In the genomic region with DNA sequence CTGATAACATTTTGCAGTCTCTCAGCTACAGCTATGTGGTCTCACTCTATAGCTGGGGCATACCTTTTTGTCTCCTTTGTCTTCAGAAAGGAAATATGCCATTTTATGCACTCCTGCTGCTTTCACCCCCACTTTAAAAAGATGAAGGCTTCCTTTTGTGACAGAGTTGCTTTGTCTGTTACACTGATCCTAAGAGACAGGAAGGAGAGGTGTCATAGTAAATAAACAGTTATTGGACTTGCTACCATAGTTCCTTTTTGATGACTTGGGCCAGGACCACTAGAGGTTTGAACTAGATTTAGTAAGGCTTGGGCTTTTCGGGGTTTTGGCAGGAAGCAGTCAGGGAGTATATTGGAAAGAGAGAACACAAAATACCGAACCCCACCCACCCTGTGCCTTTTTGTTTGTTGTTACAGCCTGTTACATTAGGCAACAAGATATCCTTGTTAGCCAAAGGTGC, we compare ENCODE assay signal across 15 cellular contexts. TPM values are rescaled to one million over a fixed set of nuclear protein-coding genes. Genes with fewer than 3 reads are reported as not detected.
DNase-seq lines count a peak whose midpoint lies in the region; ATAC-seq, FAIRE-seq and TF ChIP-seq lines count a peak whose summit lies in the region.
"Had no signal": no experiment of that assay in that cellular context is flagged by ENCODE, and none has a peak within 500 bp of the region (broad histone marks: within the 10 kb centered on the region; RNA-seq: fewer than 3 reads in every experiment).

No MANE protein-coding gene starts in this region.

- no peak for TF ChIP-seq EP300 in K562 (IDR thresholded peaks at IDR 0.05; ENCODE audit: low read length)

- H3K9me2 ChIP-seq in Loucy (replicated peaks; ENCODE audit: low read depth, low read length): no peaks in the 10 kb centered on the region
- H3K9me2 ChIP-seq: SK-N-SH had no signal

- H3K27ac ChIP-seq in CD8-positive, alpha-beta memory T cell (ENCODE audit: low read depth, low read length): no peak overlapping the region
- no peak overlapping the region for H3K27ac ChIP-seq in K562 (ENCODE audit: extremely low read depth, low read depth, low read length)
- H3K27ac ChIP-seq in neural progenitor cell: no peak overlapping the region

- FAIRE-seq in K562 (lab: Jason Lieb, UNC): peak; percentile 19

- H3K27me3 Mint-ChIP-seq in CD8-positive, alpha-beta memory T cell: peaks cover 0 to 1% of the 10 kb centered on the region in 2 donors
- no peaks in the 10 kb centered on the region for H3K27me3 Mint-ChIP-seq in neural progenitor cell (ENCODE audit: insufficient read depth, low read depth)

- CTCF ChIA-PET in CD8-positive, alpha-beta memory T cell (lab: Charles Lee): interaction anchor here (0.8 kb wide), 1 partner anchor 60 kb away, joined by 3 read pairs; no protein-coding TSS in a partner anchor
- CTCF ChIA-PET in K562 (lab: Yijun Ruan, JAX; ENCODE audit: low intra/inter-chr PET ratio): no interaction called here

- H3K27ac Mint-ChIP-seq in CD8-positive, alpha-beta memory T cell: peak overlapping the region in 7 of 8 donors; percentile 72 to 98 (median 86)
- H3K27ac Mint-ChIP-seq in neural progenitor cell: no peak overlapping the region

- TF ChIP-seq POLR2A in K562 (conservative IDR thresholded peaks at IDR 0.05): no peak

- WGBS in K562 (ENCODE audit: insufficient coverage, low coverage, missing lambda C conversion rate): 85% methylated on average over 2 of the region's 2 CpGs

- H3K9ac ChIP-seq in Loucy (ENCODE audit: low read depth, low read length, poor library complexity, severe bottlenecking) (no peak overlapping the region), K562 (ENCODE audit: insufficient read depth in 1 of 2, low read depth in 2 of 2, low read length in 2 of 2) (no peak overlapping the region), neural progenitor cell (no peak overlapping the region)
- H3K9ac ChIP-seq: SK-N-SH had no signal

- TF ChIP-seq CTCF in Loucy (conservative IDR thresholded peaks at IDR 0.05; ENCODE audit: low read length) (no peak), K562 (IDR thresholded peaks at IDR 0.05 in 2 of 3, conservative IDR thresholded peaks at IDR 0.05 in 1 of 3; ENCODE audit: insufficient read depth in 2 of 3, low read depth in 1 of 3, low read length in 3 of 3) (no peak), neural progenitor cell (IDR thresholded peaks at IDR 0.05) (no peak)

- intact Hi-C loops in K562 (cut with micrococcal nuclease): no loop called here

- peaks cover 34 to 46% (median 41%) of the 10 kb centered on the region in 3 donors for H3K4me1 Mint-ChIP-seq in CD8-positive, alpha-beta memory T cell
- peaks cover 36% of the 10 kb centered on the region for H3K4me1 Mint-ChIP-seq in neural progenitor cell

- H2AFZ ChIP-seq in Loucy (ENCODE audit: low read length): peak overlapping the region; percentile 64; the same call in 1 of the 2 replicates
- peak overlapping the region; percentile 69 for H2AFZ ChIP-seq in K562 (ENCODE audit: low read depth, low read length)
- H2AFZ ChIP-seq in neural progenitor cell (replicated peaks): peak overlapping the region; percentile 47

- H3K36me3 Mint-ChIP-seq in CD8-positive, alpha-beta memory T cell: peaks cover 0 to 11% (median 0%) of the 10 kb centered on the region in 3 donors
- H3K36me3 Mint-ChIP-seq in neural progenitor cell: no peaks in the 10 kb centered on the region

- H3K9me1 ChIP-seq in K562 (ENCODE audit: control insufficient read depth, insufficient read depth, low read length): no peaks in the 10 kb centered on the region

- no peaks in the 10 kb centered on the region for H3F3A ChIP-seq in Loucy (ENCODE audit: low read depth)
- peaks cover 10% of the 10 kb centered on the region for H3F3A ChIP-seq in neural progenitor cell (ENCODE audit: low read depth)

- peak overlapping the region; percentile 16 for H3K4me2 ChIP-seq in Loucy (ENCODE audit: low read depth, low read length, poor library complexity, severe bottlenecking)
- no peak overlapping the region for H3K4me2 ChIP-seq in K562 (ENCODE audit: insufficient read depth, low read length)
- no peak overlapping the region for H3K4me2 ChIP-seq in neural progenitor cell
- H3K4me2 ChIP-seq: SK-N-SH had no signal

- TF ChIP-seq RAD21 in K562 (CRISPR knock-in tag; conservative IDR thresholded peaks at IDR 0.05 in 1 of 2, IDR thresholded peaks at IDR 0.05 in 1 of 2): no peak

- in situ Hi-C loops in K562 (cut with MboI): loop anchor here (25.0 kb wide), 1 partner anchor 965 kb away; no protein-coding TSS in a partner anchor

- H3K4me3 ChIP-seq in CD8-positive, alpha-beta memory T cell (ENCODE audit: low read length): no peak overlapping the region
- H3K4me3 ChIP-seq in Loucy (ENCODE audit: low read length, poor library complexity, severe bottlenecking): no peak overlapping the region
- no peak overlapping the region for H3K4me3 ChIP-seq in K562
- no peak overlapping the region for H3K4me3 ChIP-seq in neural progenitor cell

- H3K9me3 ChIP-seq in CD8-positive, alpha-beta memory T cell (ENCODE audit: low read length): no peaks in the 10 kb centered on the region
- H3K9me3 ChIP-seq in Loucy (ENCODE audit: insufficient read depth, low read depth, low read length): no peaks in the 10 kb centered on the region
- H3K9me3 ChIP-seq in K562 (replicated peaks; ENCODE audit: control insufficient read depth, insufficient read depth, low read depth, low read length): no peaks in the 10 kb centered on the region
- no peaks in the 10 kb centered on the region for H3K9me3 ChIP-seq in neural progenitor cell (ENCODE audit: low read depth)
- H3K9me3 ChIP-seq: SK-N-SH had no signal

- H3K79me2 ChIP-seq in Loucy (ENCODE audit: insufficient read depth, low read length): peaks cover 28% of the 10 kb centered on the region
- H3K79me2 ChIP-seq in K562 (ENCODE audit: control insufficient read depth, insufficient read depth, low read length): peaks cover 28% of the 10 kb centered on the region
- peaks cover 27% of the 10 kb centered on the region for H3K79me2 ChIP-seq in neural progenitor cell (ENCODE audit: low read depth)

- POLR2A ChIA-PET in CD8-positive, alpha-beta memory T cell (lab: Charles Lee): no interaction called here
- POLR2A ChIA-PET in K562 (lab: Yijun Ruan, JAX): interaction anchor here (0.6 to 1.6 kb wide), 3 partner anchors 9 to 1072 kb away, joined by 3 to 4 read pairs (median 3); no protein-coding TSS in a partner anchor

- no TSS peak for BruUV-seq in K562 (replicated peaks; lab: Mats Ljungman, UMichigan)

- DNase-seq in CD8-positive, alpha-beta memory T cell: peak in 1 of 5 donors; percentile 39
- DNase-seq in K562 (ENCODE audit: extremely low read depth in 1 of 4, low spot score in 3 of 4) (no peak), neural progenitor cell (ENCODE audit: low spot score) (no peak), nucleus accumbens (lab: John Stamatoyannopoulos, UW) (no peak), NCI-H2171 treated with DMSO at 0.1 percent for 48 hours (lab: John Stamatoyannopoulos, UW) (no peak), DMS53 (lab: John Stamatoyannopoulos, UW) (no peak)
- DNase-seq: activated CD4-positive, alpha-beta T cell treated with anti-CD3 and anti-CD28 coated beads for 4 hours; cortex of kidney; GF-D8; HCEC 1CT; NCI-H2107; SK-N-SH had no signal

- peaks cover 24% of the 10 kb centered on the region for H4K20me1 ChIP-seq in Loucy (ENCODE audit: insufficient read depth, low read length, poor library complexity, severe bottlenecking)
- no peaks in the 10 kb centered on the region for H4K20me1 ChIP-seq in K562 (replicated peaks; ENCODE audit: control insufficient read depth, insufficient read depth, low read length)
- H4K20me1 ChIP-seq in neural progenitor cell (ENCODE audit: low read depth): peaks cover 25% of the 10 kb centered on the region

- peaks cover 37% of the 10 kb centered on the region for H3K4me1 ChIP-seq in CD8-positive, alpha-beta memory T cell (ENCODE audit: insufficient read depth, low read length)
- H3K4me1 ChIP-seq in Loucy (ENCODE audit: insufficient read depth, low read length, poor library complexity, severe bottlenecking) (peaks cover 30% of the 10 kb centered on the region), K562 (replicated peaks in 1 of 2; ENCODE audit: control insufficient read depth in 2 of 2, insufficient read depth in 2 of 2, low read length in 2 of 2) (peaks cover 11 to 14% of the 10 kb centered on the region in 2 experiments; a peak in 4 of 5 replicates), neural progenitor cell (peaks cover 9% of the 10 kb centered on the region)

- no peaks in the 10 kb centered on the region for H3K9me3 Mint-ChIP-seq in CD8-positive, alpha-beta memory T cell
- no peaks in the 10 kb centered on the region for H3K9me3 Mint-ChIP-seq in neural progenitor cell

- H3K4me3 Mint-ChIP-seq in CD8-positive, alpha-beta memory T cell: peak overlapping the region; percentile 84 to 92 (median 89)
- peak overlapping the region; percentile 79 for H3K4me3 Mint-ChIP-seq in neural progenitor cell

- no peak for ATAC-seq in K562
- ATAC-seq: sciatic nerve had no signal

- no peaks in the 10 kb centered on the region for H3K36me3 ChIP-seq in CD8-positive, alpha-beta memory T cell (ENCODE audit: insufficient read depth, low read length)
- H3K36me3 ChIP-seq in Loucy (ENCODE audit: insufficient read depth, low read length) (no peaks in the 10 kb centered on the region), K562 (ENCODE audit: control insufficient read depth, insufficient read depth, low read length) (no peaks in the 10 kb centered on the region), neural progenitor cell (no peaks in the 10 kb centered on the region)

- H3K27me3 ChIP-seq in CD8-positive, alpha-beta memory T cell (ENCODE audit: insufficient read depth, low read length, poor library complexity, severe bottlenecking): no peaks in the 10 kb centered on the region
- H3K27me3 ChIP-seq in Loucy (ENCODE audit: insufficient read depth, low read length, poor library complexity, severe bottlenecking) (no peaks in the 10 kb centered on the region), K562 (ENCODE audit: control insufficient read depth in 2 of 2, insufficient read depth in 2 of 2, low read length in 2 of 2) (no peaks in the 10 kb centered on the region; a peak in 1 of 5 replicates), neural progenitor cell (no peaks in the 10 kb centered on the region)

RNA-seq across cellular contexts. Expression of a gene that starts 1.8 kb away (rescaled TPM):
- 10 to 100 TPM; 73.8 to 74.2 TPM for total RNA-seq in CD8-positive, alpha-beta memory T cell
- polyA plus RNA-seq in CD8-positive, alpha-beta memory T cell: 120 TPM
- 42.0 and 73.0 TPM in 2 replicates for total RNA-seq in K562 (2011; cell fraction: chromatin; rRNA removed; ENCODE audit: low replicate concordance)
- total RNA-seq in K562 (2011; cell fraction: nucleolus; rRNA removed): 27.7 and 29.2 TPM in 2 replicates
- 44.9 and 62.3 TPM in 2 replicates for total RNA-seq in K562 (2011; cell fraction: nucleoplasm; rRNA removed)
- 69.1 and 74.8 TPM in 2 replicates for total RNA-seq in K562 (2014; rRNA removed)
- total RNA-seq in K562 (2014; rRNA removed; fragmentation: Illumina TruSeq; extraction: Trizol): 81.2 and 105 TPM in 2 replicates
- total RNA-seq in K562 (2015; rRNA removed; fragmentation: Illumina TruSeq; extraction: Trizol): 80.9 and 82.2 TPM in 2 replicates
- 65.8 and 66.1 TPM in 2 replicates for total RNA-seq in K562 (2021)
- polyA plus RNA-seq in K562 (2011; rRNA removed): 85.0 and 107 TPM in 2 replicates
- polyA plus RNA-seq in K562 (2011; cell fraction: cytosol; rRNA removed): 27.8 and 39.5 TPM in 2 replicates
- polyA plus RNA-seq in K562 (2011; cell fraction: nucleus; rRNA removed): 9.7 and 27.7 TPM in 2 replicates
- 58.8 and 97.2 TPM in 2 replicates for polyA plus RNA-seq in K562 (2012)
- polyA plus RNA-seq in K562 (2014; fragmentation: Illumina TruSeq; extraction: Trizol): 67.6 and 79.1 TPM in 2 replicates
- 10 to 100 TPM; 12.2 to 16.3 TPM for polyA plus RNA-seq in K562 (2014; fragmentation: Nextera tagmentation; extraction: Ambion mirVana)
- polyA plus RNA-seq in K562 (2014; rRNA removed): 70.8 and 86.0 TPM in 2 replicates
- polyA minus RNA-seq in K562 (2011; rRNA and poly(A)+ RNA removed): 39.8 and 63.4 TPM in 2 replicates
- 24.4 and 27.4 TPM in 2 replicates for polyA minus RNA-seq in K562 (2011; cell fraction: cytosol; rRNA and poly(A)+ RNA removed)
- polyA minus RNA-seq in K562 (2011; cell fraction: nucleus; rRNA and poly(A)+ RNA removed): 16.8 and 24.0 TPM in 2 replicates
- total RNA-seq in neural progenitor cell (ENCODE audit: low replicate concordance): 234 and 329 TPM in 2 replicates

RNA-seq across cellular contexts. Expression of a gene that starts 54.8 kb away (rescaled TPM):
- total RNA-seq in CD8-positive, alpha-beta memory T cell: 1 to 10 TPM in 1 of 2 experiments, under 1 TPM in 1; 0.58 to 1.1 TPM
- 0.32 TPM for polyA plus RNA-seq in CD8-positive, alpha-beta memory T cell
- not detected in 2 replicates for total RNA-seq in K562 (2011; cell fraction: chromatin; rRNA removed; ENCODE audit: low replicate concordance)
- not detected in 2 replicates for total RNA-seq in K562 (2011; cell fraction: nucleolus; rRNA removed)
- not detected in 2 replicates for total RNA-seq in K562 (2011; cell fraction: nucleoplasm; rRNA removed)
- total RNA-seq in K562 (2014; rRNA removed) (not detected in 2 replicates), K562 (2014; rRNA removed; fragmentation: Illumina TruSeq; extraction: Trizol) (not detected in 2 replicates), K562 (2015; rRNA removed; fragmentation: Illumina TruSeq; extraction: Trizol) (not detected in 2 replicates), K562 (2021) (not detected in 2 replicates), neural progenitor cell (ENCODE audit: low replicate concordance) (not detected in 2 replicates)
- polyA plus RNA-seq in K562 (2011; rRNA removed) (not detected in 2 replicates), K562 (2014; fragmentation: Illumina TruSeq; extraction: Trizol) (not detected in 2 replicates), K562 (2014; fragmentation: Nextera tagmentation; extraction: Ambion mirVana) (under 1 TPM in 1 of 2 experiments, not detected in 1; 0.07 TPM), K562 (2014; rRNA removed) (not detected in 2 replicates)
- not detected in 2 replicates for polyA plus RNA-seq in K562 (2011; cell fraction: cytosol; rRNA removed)
- not detected in 2 replicates for polyA plus RNA-seq in K562 (2011; cell fraction: nucleus; rRNA removed)
- 0.13 and 0.14 TPM in 2 replicates for polyA plus RNA-seq in K562 (2012)
- polyA minus RNA-seq in K562 (2011; rRNA and poly(A)+ RNA removed): not detected in 2 replicates
- polyA minus RNA-seq in K562 (2011; cell fraction: cytosol; rRNA and poly(A)+ RNA removed): not detected in 2 replicates
- polyA minus RNA-seq in K562 (2011; cell fraction: nucleus; rRNA and poly(A)+ RNA removed): not detected in 2 replicates
- total RNA-seq: M059J had no signal
- polyA plus RNA-seq: SK-N-SH had no signal
